ENCODE assay signal across 18 cellular contexts in the genomic region with DNA sequence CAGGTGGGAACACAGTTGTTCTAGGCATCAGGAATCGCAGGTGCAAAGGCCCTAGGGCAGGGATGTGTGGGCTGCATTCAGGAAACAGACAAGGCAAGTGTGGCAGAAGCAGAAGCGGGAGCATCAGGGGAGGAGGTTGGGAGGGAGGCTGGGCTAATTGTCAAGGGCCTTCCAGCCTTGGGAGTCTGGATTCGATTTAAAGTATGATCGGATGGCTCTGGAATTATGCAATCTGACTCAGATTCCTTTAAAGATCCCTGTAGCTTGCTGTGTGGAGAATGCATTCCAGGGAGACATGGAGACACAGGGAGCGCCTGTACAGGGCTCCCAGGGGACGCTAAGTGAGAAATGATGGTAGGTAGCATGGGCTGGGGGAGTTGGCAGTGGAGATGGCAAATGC.
DNase-seq lines count a peak whose midpoint lies in the region; ATAC-seq and TF ChIP-seq lines count a peak whose summit lies in the region.
"Had no signal": no experiment of that assay in that cellular context is flagged by ENCODE, and none has a peak within 500 bp of the region (broad histone marks: within the 10 kb centered on the region; RNA-seq: fewer than 3 reads in every experiment).

No MANE protein-coding gene starts in this region.

- no peaks in the 10 kb centered on the region for H3K79me1 ChIP-seq in IMR-90 (ENCODE audit: low read depth in 1 of 2, low read length in 2 of 2)

- no peak overlapping the region for H3K9ac ChIP-seq in IMR-90 (ENCODE audit: low read depth, low read length)
- H3K9ac ChIP-seq in MM.1S (ENCODE audit: low read length): no peak overlapping the region

- BruUV-seq in IMR-90 (replicated peaks; lab: Mats Ljungman, UMichigan): no TSS peak

- H2BK120ac ChIP-seq in IMR-90 (ENCODE audit: low read depth, low read length): no peak overlapping the region

- no peak overlapping the region for H4K8ac ChIP-seq in IMR-90 (ENCODE audit: low read depth in 2 of 2, low read length in 2 of 2)

- ATAC-seq in IMR-90 (ENCODE audit: low read depth): peak; percentile 82
- ATAC-seq: heart left ventricle had no signal

- H3K23ac ChIP-seq in IMR-90 (ENCODE audit: low read depth, low read length): no peak overlapping the region

- dilution Hi-C loops in IMR-90 (cut with HindIII; ENCODE audit: low sequenced_read_pairs, unreplicated experiment): no loop called here

- H3K9me1 ChIP-seq in IMR-90 (ENCODE audit: insufficient read depth, low read length): no peaks in the 10 kb centered on the region

- WGBS in IMR-90 (ENCODE audit: extremely low coverage in 2 of 2, insufficient read length in 1 of 2), 2 experiments: 45% methylated on average over 4 of the region's 6 CpGs; no CpG with 5 or more reads in 1 of the 2 experiments

- no peak overlapping the region for H2AK9ac ChIP-seq in IMR-90 (replicated peaks; ENCODE audit: low read depth, low read length, poor library complexity)

- H3F3A ChIP-seq in MM.1S (ENCODE audit: insufficient read depth, low read length): no peaks in the 10 kb centered on the region

- no peak overlapping the region for H2BK15ac ChIP-seq in IMR-90 (ENCODE audit: low read depth, low read length)

- H3K27ac ChIP-seq in IMR-90 (ENCODE audit: insufficient read depth, low read length): no peak overlapping the region
- no peak overlapping the region for H3K27ac ChIP-seq in osteoblast (ENCODE audit: low read depth, low read length)
- H3K27ac ChIP-seq in MM.1S (ENCODE audit: low read length): no peak overlapping the region
- H3K27ac ChIP-seq: C4-2B, heart left ventricle, neutrophil, sigmoid colon, suprapubic skin had no signal

- intact Hi-C loops in IMR-90 (cut with micrococcal nuclease): no loop called here
- intact Hi-C loops in cardiac septum (cut with DNase I): no loop called here

- H3K4ac ChIP-seq in IMR-90 (ENCODE audit: low read depth, low read length): no peak overlapping the region

- H2BK20ac ChIP-seq in IMR-90 (ENCODE audit: low read depth, low read length): no peak overlapping the region

- H3K27me3 ChIP-seq in IMR-90 (ENCODE audit: control insufficient read depth, insufficient read depth, low read length): no peaks in the 10 kb centered on the region
- no peaks in the 10 kb centered on the region for H3K27me3 ChIP-seq in osteoblast (ENCODE audit: insufficient read depth, low read length)
- H3K27me3 ChIP-seq in MM.1S (replicated peaks; ENCODE audit: insufficient read depth, low read length): peaks cover 89% of the 10 kb centered on the region
- H3K27me3 ChIP-seq: neutrophil, sigmoid colon, suprapubic skin had no signal

- no peaks in the 10 kb centered on the region for H3K9me2 ChIP-seq in MM.1S (replicated peaks; ENCODE audit: insufficient read depth, low read length)

- H3K36me3 ChIP-seq in IMR-90 (ENCODE audit: control insufficient read depth, insufficient read depth, low read length) (peaks cover 22% of the 10 kb centered on the region; the same call in 1 of the 2 replicates), osteoblast (ENCODE audit: insufficient read depth, low read length) (no peaks in the 10 kb centered on the region), MM.1S (replicated peaks; ENCODE audit: insufficient read depth, low read length) (no peaks in the 10 kb centered on the region)
- H3K36me3 ChIP-seq: heart left ventricle, neutrophil, sigmoid colon, suprapubic skin had no signal

- H2AFZ ChIP-seq in IMR-90 (replicated peaks; ENCODE audit: low read length, poor library complexity): peak overlapping the region; percentile 65
- H2AFZ ChIP-seq in osteoblast (ENCODE audit: low read length): no peak overlapping the region
- H2AFZ ChIP-seq in MM.1S (ENCODE audit: low read length): no peak overlapping the region

- H3K14ac ChIP-seq in IMR-90 (replicated peaks; ENCODE audit: low read depth, low read length): no peak overlapping the region; the same call in 1 of the 2 replicates

- H3K9me3 ChIP-seq in IMR-90 (ENCODE audit: control insufficient read depth, insufficient read depth, low read length) (no peaks in the 10 kb centered on the region), osteoblast (ENCODE audit: low read depth, low read length) (no peaks in the 10 kb centered on the region), MM.1S (replicated peaks; ENCODE audit: insufficient read depth, low read length) (no peaks in the 10 kb centered on the region)
- H3K9me3 ChIP-seq: heart left ventricle, neutrophil, sigmoid colon, suprapubic skin had no signal

- H3K4me3 ChIP-seq in IMR-90 (ENCODE audit: insufficient read depth, low read depth, low read length) (no peak overlapping the region), osteoblast (ENCODE audit: insufficient read depth, low read length) (no peak overlapping the region), MM.1S (ENCODE audit: low read length) (no peak overlapping the region)
- H3K4me3 ChIP-seq: heart left ventricle, sigmoid colon, suprapubic skin had no signal

- CTCF ChIA-PET in IMR-90 (lab: Yijun Ruan, JAX): interaction anchor here (1.1 kb wide), 1 partner anchor 181 kb away, joined by 4 read pairs; no protein-coding TSS in a partner anchor

- TF ChIP-seq CTCF in IMR-90 (conservative IDR thresholded peaks at IDR 0.05; ENCODE audit: low read depth, low read length) (no peak), osteoblast (IDR thresholded peaks at IDR 0.05; ENCODE audit: extremely low read depth, low read depth, low read length) (no peak), MM.1S (IDR thresholded peaks at IDR 0.05; ENCODE audit: low read length) (no peak)

- in situ Hi-C loops in IMR-90 (cut with MboI; ENCODE audit: low sequenced_read_pairs): loop anchor here (10.0 kb wide), 1 partner anchor 181 kb away; no protein-coding TSS in a partner anchor

- H2AK5ac ChIP-seq in IMR-90 (ENCODE audit: low read depth, low read length): no peak overlapping the region

- H3K18ac ChIP-seq in IMR-90 (ENCODE audit: low read depth, low read length): no peak overlapping the region

- no peak overlapping the region for H3K4me2 ChIP-seq in IMR-90 (ENCODE audit: low read depth, low read length)
- no peak overlapping the region for H3K4me2 ChIP-seq in osteoblast (ENCODE audit: insufficient read depth, low read length)
- H3K4me2 ChIP-seq in MM.1S (ENCODE audit: low read depth, low read length): no peak overlapping the region

- H4K91ac ChIP-seq in IMR-90 (ENCODE audit: insufficient read depth, low read depth, low read length): no peak overlapping the region

- POLR2A ChIA-PET in IMR-90 (lab: Charles Lee; ENCODE audit: unreplicated experiment): no interaction called here

- no peak overlapping the region for H2BK5ac ChIP-seq in IMR-90 (ENCODE audit: low read depth, low read length, poor library complexity, severe bottlenecking)

- H3K79me2 ChIP-seq in osteoblast (ENCODE audit: insufficient read depth, low read length) (no peaks in the 10 kb centered on the region), MM.1S (ENCODE audit: low read length) (no peaks in the 10 kb centered on the region)

- TF ChIP-seq POLR2A in IMR-90 (IDR thresholded peaks at IDR 0.05; ENCODE audit: low read depth, low read length): no peak
- no peak for TF ChIP-seq POLR2A in erythroblast (IDR thresholded peaks at IDR 0.05; ENCODE audit: low read length)

- no peak overlapping the region for H3K56ac ChIP-seq in IMR-90 (ENCODE audit: extremely low read depth, insufficient read depth, low read length)

- TF ChIP-seq RAD21 in IMR-90 (IDR thresholded peaks at IDR 0.05; ENCODE audit: low read length): no peak

- no peak overlapping the region for H4K5ac ChIP-seq in IMR-90 (ENCODE audit: low read depth, low read length)

- peaks cover 5% of the 10 kb centered on the region; the same call in 1 of the 2 replicates for H3K4me1 ChIP-seq in IMR-90 (ENCODE audit: control insufficient read depth, insufficient read depth, low read length)
- H3K4me1 ChIP-seq in osteoblast (ENCODE audit: insufficient read depth, low read length): no peaks in the 10 kb centered on the region
- H3K4me1 ChIP-seq in MM.1S (ENCODE audit: low read length): 0 out of 2 replicates have a peak, but pooled peaks cover 4% of the 10 kb centered on the region
- H3K4me1 ChIP-seq: sigmoid colon, suprapubic skin had no signal

- H4K20me1 ChIP-seq in IMR-90 (ENCODE audit: insufficient read depth, low read length) (peaks cover 23% of the 10 kb centered on the region), osteoblast (ENCODE audit: insufficient read depth, low read length) (no peaks in the 10 kb centered on the region), MM.1S (ENCODE audit: insufficient read depth, low read length) (no peaks in the 10 kb centered on the region)

- peak; percentile 93 for DNase-seq in AG20443 (ENCODE audit: low spot score)
- peak; percentile 74 for DNase-seq in IMR-90
- peak; percentile 83 for DNase-seq in dedifferentiated amniotic fluid mesenchymal stem cell (ENCODE audit: extremely low spot score)
- DNase-seq in osteoblast (ENCODE audit: insufficient read length, low spot score, missing footprints): peak; percentile 95
- DNase-seq in medulla oblongata (ENCODE audit: extremely low spot score): no peak
- DNase-seq in erythroblast (lab: John Stamatoyannopoulos, UW): no peak
- DNase-seq in MM.1S: no peak
- no peak for DNase-seq in cardiac septum (ENCODE audit: low spot score)
- DNase-seq: activated CD4-positive, alpha-beta T cell treated with anti-CD3 and anti-CD28 coated beads, Interleukin-2, amount 50 U/mL, for 48 hours; activated T-cell treated with anti-CD3 and anti-CD28 coated beads, Interleukin-2, amount 50 U/mL, for 24 hours; DND-41; heart left ventricle; islet precursor cell; NCI-H2081; sigmoid colon had no signal

TF ChIP-seq in IMR-90, 13 proteins besides CTCF, POLR2A, EP300 and RAD21 (continues in another document):
- no peak for TF ChIP-seq MAZ (IDR thresholded peaks at IDR 0.05; ENCODE audit: borderline replicate concordance, low read depth, low read length)
- no peak for TF ChIP-seq USF2 (IDR thresholded peaks at IDR 0.05; ENCODE audit: low read depth, low read length)
- TF ChIP-seq NFE2L2 (IDR thresholded peaks at IDR 0.05; ENCODE audit: low read depth, low read length): no peak
- TF ChIP-seq BHLHE40 (IDR thresholded peaks at IDR 0.05; ENCODE audit: low read depth, low read length): no peak
- no peak for TF ChIP-seq FOS (IDR thresholded peaks at IDR 0.05; ENCODE audit: low read depth, low read length)
- peak; percentile 88 for TF ChIP-seq CEBPB (IDR thresholded peaks at IDR 0.05; ENCODE audit: low read depth, low read length)
- TF ChIP-seq MXI1 (IDR thresholded peaks at IDR 0.05; ENCODE audit: borderline replicate concordance, low read depth, low read length): no peak

Comparison
In these comparisons a context has a peak if more than half of its experiments do, and no peak if none do; other contexts are left out.
1. DNase-seq: peak in AG20443 (single experiment), IMR-90 (single experiment), dedifferentiated amniotic fluid mesenchymal stem cell (single experiment) and osteoblast (single experiment); none in medulla oblongata (single experiment), erythroblast (0 of 2), MM.1S (single experiment) and cardiac septum (single experiment).